21 cellular contexts compared by ENCODE assay signal in the genomic region with DNA sequence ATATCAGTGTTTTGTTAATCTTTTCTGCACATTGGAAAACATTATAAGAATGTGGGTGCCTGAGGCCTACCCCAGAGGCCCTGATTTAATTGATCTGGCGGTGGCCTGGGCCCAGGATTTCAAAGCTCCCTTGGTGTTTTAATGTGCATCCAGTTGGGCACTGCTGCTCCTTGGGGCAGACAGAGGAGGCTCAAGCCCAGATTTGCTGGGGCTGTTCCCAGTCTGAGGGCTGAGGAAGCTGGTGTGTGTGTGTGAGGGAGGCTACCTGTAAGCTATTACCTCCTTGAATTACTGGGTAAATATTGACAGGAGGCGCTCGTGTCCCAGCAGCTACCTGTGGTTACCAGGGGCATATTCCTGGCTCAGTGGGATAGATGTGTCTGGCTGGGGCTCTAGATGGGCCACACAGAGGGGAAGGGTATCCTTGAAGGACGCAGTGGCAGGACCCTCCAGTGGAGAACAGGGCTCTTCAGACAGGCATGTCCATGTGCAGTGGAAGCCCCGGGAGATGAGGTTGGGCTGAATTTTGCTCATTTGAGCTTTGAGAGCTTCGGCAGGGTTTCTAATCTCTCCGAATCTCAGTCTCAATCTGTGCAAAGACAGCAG.
"Had no signal": no experiment of that assay in that cellular context is flagged by ENCODE, and none has a peak within 500 bp of the region (broad histone marks: within the 10 kb centered on the region; RNA-seq: fewer than 3 reads in every experiment).

No MANE protein-coding gene starts in this region.

- H3K27ac ChIP-seq: epithelial cell of prostate, esophagus squamous epithelium, gastroesophageal sphincter, heart left ventricle, hepatocyte, left lung, lower lobe of right lung had no signal

- H3K27me3 ChIP-seq: esophagus squamous epithelium, gastroesophageal sphincter, hepatocyte, left lung had no signal

- H3K4me1 Mint-ChIP-seq: endodermal cell; naive thymus-derived CD4-positive, alpha-beta T cell had no signal

- H3K4me3 Mint-ChIP-seq: dendritic cell treated with granulocyte-macrophage colony-stimulating factor and Interleukin-4, amounts not matched to agents 40 ng/mL and 50 ng/mL, for 4 days; effector memory CD8-positive, alpha-beta T cell; endodermal cell; naive thymus-derived CD4-positive, alpha-beta T cell had no signal

- H3K27me3 Mint-ChIP-seq: dendritic cell treated with granulocyte-macrophage colony-stimulating factor and Interleukin-4, amounts not matched to agents 40 ng/mL and 50 ng/mL, for 4 days; effector memory CD8-positive, alpha-beta T cell; naive thymus-derived CD4-positive, alpha-beta T cell had no signal

- DNase-seq: cortex of kidney; effector CD8-positive, alpha-beta T cell; effector memory CD8-positive, alpha-beta T cell; endodermal cell; erythroblast; esophagus squamous epithelium; foreskin fibroblast; heart left ventricle; hypothalamus; left cardiac atrium; left lung; left ventricle myocardium superior; lower lobe of right lung; mesenchymal stem cell; midbrain; naive thymus-derived CD4-positive, alpha-beta T cell had no signal

- ATAC-seq: effector memory CD8-positive, alpha-beta T cell; esophagus mucosa; gastroesophageal sphincter; heart left ventricle; left cardiac atrium; left lung; left ventricle myocardium superior; lower lobe of right lung; naive thymus-derived CD4-positive, alpha-beta T cell had no signal

- H3K36me3 ChIP-seq: esophagus squamous epithelium, gastroesophageal sphincter, heart left ventricle, left lung, lower lobe of right lung had no signal

- H3K9me3 ChIP-seq: lower lobe of right lung had no signal

- H3K4me3 ChIP-seq: esophagus squamous epithelium, gastroesophageal sphincter, heart left ventricle, hepatocyte, left lung, lower lobe of right lung had no signal

- H3K27ac Mint-ChIP-seq: dendritic cell treated with granulocyte-macrophage colony-stimulating factor and Interleukin-4, amounts not matched to agents 40 ng/mL and 50 ng/mL, for 4 days; effector memory CD8-positive, alpha-beta T cell; endodermal cell; naive thymus-derived CD4-positive, alpha-beta T cell had no signal
